9 cellular contexts compared by ENCODE assay signal in the genomic region with DNA sequence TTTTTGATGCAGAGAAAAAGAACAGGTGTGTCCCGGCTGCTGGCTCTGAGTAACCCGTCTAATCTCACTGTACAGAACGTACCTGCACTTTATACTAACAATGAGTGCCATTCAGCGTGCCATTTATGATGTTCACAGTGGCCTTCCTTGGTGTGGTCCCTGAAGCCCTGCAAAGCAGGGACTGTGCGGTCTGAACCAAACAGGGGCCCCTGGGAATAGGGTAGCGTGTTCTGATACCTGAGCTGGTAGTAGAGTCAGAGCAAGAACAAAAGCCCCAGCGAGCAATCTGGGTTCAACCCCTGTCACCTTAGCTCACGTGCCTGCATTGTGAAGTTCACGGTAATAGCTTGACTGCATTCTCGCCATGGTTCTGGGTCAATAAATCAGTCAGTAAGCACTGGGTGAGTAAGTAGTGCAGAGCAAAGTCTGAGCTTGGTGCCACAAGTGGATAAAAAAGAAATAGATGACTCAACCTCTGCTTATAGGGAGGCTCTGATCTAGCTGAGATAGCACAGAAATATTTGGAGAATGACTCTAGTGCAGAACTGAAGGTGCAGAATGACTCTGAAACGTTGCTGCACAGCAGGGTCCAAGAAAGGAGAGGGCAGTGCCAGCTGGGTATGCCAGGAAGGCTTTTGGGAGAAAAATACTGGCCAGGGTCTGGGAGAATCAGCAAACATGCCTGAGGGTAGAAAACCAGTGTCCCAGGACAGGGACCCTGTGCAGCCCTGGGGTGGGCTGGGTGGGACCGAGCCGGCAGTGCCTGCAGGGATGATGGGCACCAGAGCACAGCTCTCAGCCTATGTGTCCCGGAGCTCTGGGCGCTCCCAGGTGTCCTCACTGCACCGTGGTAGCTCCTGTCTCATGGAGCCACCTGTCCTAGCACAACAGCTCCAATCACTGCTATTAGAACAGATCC.
DNase-seq lines count a peak whose midpoint lies in the region; ATAC-seq, FAIRE-seq and TF ChIP-seq lines count a peak whose summit lies in the region.
"Had no signal": no experiment of that assay in that cellular context is flagged by ENCODE, and none has a peak within 500 bp of the region (broad histone marks: within the 10 kb centered on the region; RNA-seq: fewer than 3 reads in every experiment).

No MANE protein-coding gene starts in this region.

- POLR2A ChIA-PET in GM12878 (lab: Charles Lee) = interaction anchor here (0.5 to 0.8 kb wide), 3 partner anchors 9 to 1387 kb away, joined by 3 to 5 read pairs (median 3); no protein-coding TSS in a partner anchor

- TF ChIP-seq EP300 in GM12878 (IDR thresholded peaks at IDR 0.05; ENCODE audit: borderline replicate concordance in 1 of 2, control insufficient read depth in 1 of 2, low read depth in 2 of 2, low read length in 2 of 2) = no peak

- RAD21 ChIA-PET in GM12878 (lab: Charles Lee; ENCODE audit: unreplicated experiment) = interaction anchor here (0.6 to 4.1 kb wide), 4 partner anchors 11 to 134 kb away, joined by 3 to 33 read pairs (median 6); no protein-coding TSS in a partner anchor

- peak; percentile 11 to 22 for DNase-seq in activated CD4-positive, alpha-beta T cell treated with anti-CD3 and anti-CD28 coated beads, Interleukin-2, amount 50 U/mL, for 48 hours
- DNase-seq in activated CD4-positive, alpha-beta T cell treated with anti-CD3 and anti-CD28 coated beads for 4 hours = no peak
- DNase-seq in GM12878 (ENCODE audit: low read depth, low spot score) (peak; percentile 44), osteoblast (ENCODE audit: insufficient read length, low spot score, missing footprints) (peak; percentile 92), NCI-H1105 (lab: John Stamatoyannopoulos, UW) (no peak), OCI-M1 (lab: John Stamatoyannopoulos, UW) (no peak), NCI-H1092 treated with DMSO at 0.1 percent for 48 hours (lab: John Stamatoyannopoulos, UW) (no peak)
- DNase-seq: DND-41 had no signal

- H3K4me3 ChIP-seq in GM12878 (no peak overlapping the region), osteoblast (ENCODE audit: insufficient read depth, low read length) (no peak overlapping the region)

- intact Hi-C loops in GM12878 (cut with micrococcal nuclease; ENCODE audit: unreplicated experiment) = no loop called here

- H3K79me2 ChIP-seq in GM12878 (ENCODE audit: control insufficient read depth, insufficient read depth, low read length) (no peaks in the 10 kb centered on the region), osteoblast (ENCODE audit: insufficient read depth, low read length) (no peaks in the 10 kb centered on the region)

- no peak overlapping the region for H3K9ac ChIP-seq in GM12878 (ENCODE audit: control insufficient read depth, insufficient read depth, low read length)

- CTCF ChIA-PET in GM12878 (lab: Yijun Ruan, JAX) = no interaction called here

- in situ Hi-C loops in GM12878 (cut with MboI) = no loop called here

- FAIRE-seq in GM12878 (lab: Jason Lieb, UNC) = no peak

- no peak for TF ChIP-seq RAD21 in GM12878 (IDR thresholded peaks at IDR 0.05; ENCODE audit: insufficient read depth, low read depth, low read length)

- H2AFZ ChIP-seq in GM12878 (ENCODE audit: control insufficient read depth, low read depth, low read length) = no peak overlapping the region
- no peak overlapping the region for H2AFZ ChIP-seq in osteoblast (ENCODE audit: low read length)

- no peak overlapping the region for H3K4me2 ChIP-seq in GM12878 (ENCODE audit: control insufficient read depth, insufficient read depth)
- H3K4me2 ChIP-seq in osteoblast (ENCODE audit: insufficient read depth, low read length) = no peak overlapping the region

- H4K20me1 ChIP-seq in GM12878 (ENCODE audit: control insufficient read depth, insufficient read depth) = no peaks in the 10 kb centered on the region
- no peaks in the 10 kb centered on the region for H4K20me1 ChIP-seq in osteoblast (ENCODE audit: insufficient read depth, low read length)

- H3K27ac ChIP-seq in GM12878 (ENCODE audit: control insufficient read depth, insufficient read depth) = no peak overlapping the region
- H3K27ac ChIP-seq in osteoblast (ENCODE audit: low read depth, low read length) = no peak overlapping the region

- H3K9me3 ChIP-seq in GM12878 (replicated peaks; ENCODE audit: control insufficient read depth, insufficient read depth, low read length) (no peaks in the 10 kb centered on the region), osteoblast (ENCODE audit: low read depth, low read length) (no peaks in the 10 kb centered on the region)

- H3K36me3 ChIP-seq in GM12878 (ENCODE audit: control insufficient read depth in 2 of 2, insufficient read depth in 2 of 2, low read length in 1 of 2) (no peaks in the 10 kb centered on the region), osteoblast (ENCODE audit: insufficient read depth, low read length) (no peaks in the 10 kb centered on the region)

- TF ChIP-seq CTCF in GM12878 (IDR thresholded peaks at IDR 0.05 in 2 of 3, conservative IDR thresholded peaks at IDR 0.05 in 1 of 3; ENCODE audit: control insufficient read depth in 2 of 3, extremely low read depth in 1 of 3, insufficient read depth in 1 of 3, low read depth in 3 of 3, low read length in 3 of 3) = no peak
- TF ChIP-seq CTCF in osteoblast (IDR thresholded peaks at IDR 0.05; ENCODE audit: extremely low read depth, low read depth, low read length) = no peak

- ATAC-seq in HG03520 (IDR thresholded peaks at IDR 0.05; ENCODE audit: unreplicated experiment) = peak; percentile 66
- ATAC-seq in GM12878 = peak; percentile 88

- SMC1A ChIA-PET in GM12878 (lab: Charles Lee; ENCODE audit: uncharacterized antibody, unreplicated experiment) = interaction anchor here (1.1 to 1.5 kb wide), 4 partner anchors 11 to 34 kb away, joined by 3 to 6 read pairs (median 4); no protein-coding TSS in a partner anchor

- H3K27me3 ChIP-seq in GM12878 (replicated peaks in 1 of 2; ENCODE audit: control insufficient read depth in 2 of 2, insufficient read depth in 2 of 2, low read length in 1 of 2) (peaks cover 0 to 4% of the 10 kb centered on the region in 2 experiments; a peak in 2 of 4 replicates), osteoblast (ENCODE audit: insufficient read depth, low read length) (peaks cover 7% of the 10 kb centered on the region)

- no peaks in the 10 kb centered on the region for H3K4me1 ChIP-seq in GM12878 (ENCODE audit: control insufficient read depth, insufficient read depth, low read length)
- H3K4me1 ChIP-seq in osteoblast (ENCODE audit: insufficient read depth, low read length) = peaks cover 8% of the 10 kb centered on the region

- WGBS in GM12878 (ENCODE audit: insufficient coverage, insufficient replicate concordance, low lambda C conversion rate, missing lambda C conversion rate) = under 1% methylated on average over 14 of the region's 16 CpGs

- no peak for TF ChIP-seq POLR2A in GM12878 (IDR thresholded peaks at IDR 0.05; ENCODE audit: low read depth, low read length)

- BruUV-seq in GM12878 (replicated peaks; lab: Mats Ljungman, UMichigan) = no TSS peak

TF ChIP-seq in GM12878, 131 proteins besides CTCF, POLR2A, EP300 and RAD21 (continues in another document):
- TF ChIP-seq MYB (IDR thresholded peaks at IDR 0.05; ENCODE audit: borderline replicate concordance, low read depth, low read length) = no peak
- TF ChIP-seq SUZ12 (IDR thresholded peaks at IDR 0.05; ENCODE audit: unreplicated experiment) = no peak
- TF ChIP-seq SIN3A (IDR thresholded peaks at IDR 0.05; ENCODE audit: low read depth, low read length) = no peak
- no peak for TF ChIP-seq EGR1 (IDR thresholded peaks at IDR 0.05; ENCODE audit: borderline replicate concordance in 1 of 2, low read depth in 2 of 2, low read length in 2 of 2)
- peak; percentile 38 for TF ChIP-seq MTA2 (IDR thresholded peaks at IDR 0.05; ENCODE audit: low read depth)
- TF ChIP-seq, protein P1, sequence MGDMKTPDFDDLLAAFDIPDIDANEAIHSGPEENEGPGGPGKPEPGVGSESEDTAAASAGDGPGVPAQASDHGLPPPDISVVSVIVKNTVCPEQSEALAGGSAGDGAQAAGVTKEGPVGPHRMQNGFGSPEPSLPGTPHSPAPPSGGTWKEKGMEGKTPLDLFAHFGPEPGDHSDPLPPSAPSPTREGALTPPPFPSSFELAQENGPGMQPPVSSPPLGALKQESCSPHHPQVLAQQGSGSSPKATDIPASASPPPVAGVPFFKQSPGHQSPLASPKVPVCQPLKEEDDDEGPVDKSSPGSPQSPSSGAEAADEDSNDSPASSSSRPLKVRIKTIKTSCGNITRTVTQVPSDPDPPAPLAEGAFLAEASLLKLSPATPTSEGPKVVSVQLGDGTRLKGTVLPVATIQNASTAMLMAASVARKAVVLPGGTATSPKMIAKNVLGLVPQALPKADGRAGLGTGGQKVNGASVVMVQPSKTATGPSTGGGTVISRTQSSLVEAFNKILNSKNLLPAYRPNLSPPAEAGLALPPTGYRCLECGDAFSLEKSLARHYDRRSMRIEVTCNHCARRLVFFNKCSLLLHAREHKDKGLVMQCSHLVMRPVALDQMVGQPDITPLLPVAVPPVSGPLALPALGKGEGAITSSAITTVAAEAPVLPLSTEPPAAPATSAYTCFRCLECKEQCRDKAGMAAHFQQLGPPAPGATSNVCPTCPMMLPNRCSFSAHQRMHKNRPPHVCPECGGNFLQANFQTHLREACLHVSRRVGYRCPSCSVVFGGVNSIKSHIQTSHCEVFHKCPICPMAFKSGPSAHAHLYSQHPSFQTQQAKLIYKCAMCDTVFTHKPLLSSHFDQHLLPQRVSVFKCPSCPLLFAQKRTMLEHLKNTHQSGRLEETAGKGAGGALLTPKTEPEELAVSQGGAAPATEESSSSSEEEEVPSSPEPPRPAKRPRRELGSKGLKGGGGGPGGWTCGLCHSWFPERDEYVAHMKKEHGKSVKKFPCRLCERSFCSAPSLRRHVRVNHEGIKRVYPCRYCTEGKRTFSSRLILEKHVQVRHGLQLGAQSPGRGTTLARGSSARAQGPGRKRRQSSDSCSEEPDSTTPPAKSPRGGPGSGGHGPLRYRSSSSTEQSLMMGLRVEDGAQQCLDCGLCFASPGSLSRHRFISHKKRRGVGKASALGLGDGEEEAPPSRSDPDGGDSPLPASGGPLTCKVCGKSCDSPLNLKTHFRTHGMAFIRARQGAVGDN (IDR thresholded peaks at IDR 0.05) = peak; percentile 53; the same call in 1 of the 2 replicates
- TF ChIP-seq BHLHE40 (IDR thresholded peaks at IDR 0.05; ENCODE audit: borderline replicate concordance in 1 of 2, low read depth in 2 of 2, low read length in 1 of 2) = peak; percentile 90 to 96
- TF ChIP-seq TAF1 (IDR thresholded peaks at IDR 0.05; ENCODE audit: borderline replicate concordance, low read depth, low read length) = no peak
- TF ChIP-seq WRNIP1 (IDR thresholded peaks at IDR 0.05; ENCODE audit: borderline replicate concordance, low read depth, low read length) = no peak
- TF ChIP-seq IKZF2 (IDR thresholded peaks at IDR 0.05) = peak in 1 of 2 experiments; percentile 24; a peak in 2 of 4 replicates
- no peak for TF ChIP-seq HDAC2 (IDR thresholded peaks at IDR 0.05)
- no peak for TF ChIP-seq NFIC (IDR thresholded peaks at IDR 0.05; ENCODE audit: low read depth, low read length)

Comparison
In these comparisons a context has a peak if more than half of its experiments do, and no peak if none do; other contexts are left out.
1. DNase-seq: peak in activated CD4-positive, alpha-beta T cell treated with anti-CD3 and anti-CD28 coated beads, Interleukin-2, amount 50 U/mL, for 48 hours (2 of 2), GM12878 (single experiment) and osteoblast (single experiment); none in activated CD4-positive, alpha-beta T cell treated with anti-CD3 and anti-CD28 coated beads for 4 hours (0 of 2), NCI-H1105 (single experiment), OCI-M1 (single experiment) and NCI-H1092 treated with DMSO at 0.1 percent for 48 hours (single experiment).